16 cellular contexts compared by ENCODE assay signal in genomic region chr11:117946196-117946841, GRCh38. TPM values are rescaled to one million over a fixed set of nuclear protein-coding genes. Genes with fewer than 3 reads are reported as not detected.
A peak's percentile ranks its signal among the peaks of the same experiment; 100 is the strongest.
DNase-seq lines count a peak whose midpoint lies in the region; ATAC-seq and TF ChIP-seq lines count a peak whose summit lies in the region.
"Had no signal": no experiment of that assay in that cellular context is flagged by ENCODE, and none has a peak within 500 bp of the region (broad histone marks: within the 10 kb centered on the region; RNA-seq: fewer than 3 reads in every experiment).

No MANE protein-coding gene starts in this region.

- H3K9me3 Mint-ChIP-seq in activated CD4-positive, alpha-beta T cell treated with anti-CD3 and anti-CD28 coated beads, Interleukin-2, amount 10 ng/mL, durations not matched to agents 24 days and 14 days, result peaks cover 5% of the 10 kb centered on the region
- H3K9me3 Mint-ChIP-seq in HFFc6, result no peaks in the 10 kb centered on the region; the same call in 1 of the 2 replicates
- H3K9me3 Mint-ChIP-seq in activated T-helper 17 cell treated with anti-CD3 and anti-CD28 coated beads, Interleukin-2, amount 50 U/mL, for 72 hours, result no peaks in the 10 kb centered on the region
- H3K9me3 Mint-ChIP-seq: activated T-cell treated with anti-CD3 and anti-CD28 coated beads, Interleukin-2, amount 50 U/mL, for 4 hours; H9 had no signal

- peak overlapping the region; percentile 67 for H3K27ac Mint-ChIP-seq in activated CD4-positive, alpha-beta T cell treated with anti-CD3 and anti-CD28 coated beads, Interleukin-2, amount 10 ng/mL, durations not matched to agents 24 days and 14 days
- 0 out of 2 replicates have a peak overlapping the region, but pooled peaks have one; percentile 11 for H3K27ac Mint-ChIP-seq in HFFc6
- H3K27ac Mint-ChIP-seq in activated T-helper 17 cell treated with anti-CD3 and anti-CD28 coated beads, Interleukin-2, amount 50 U/mL, for 72 hours, result no peak overlapping the region
- H3K27ac Mint-ChIP-seq: H9 had no signal

- intact Hi-C loops in activated CD4-positive, alpha-beta T cell treated with anti-CD3 and anti-CD28 coated beads, Interleukin-2, amount 10 ng/mL, durations not matched to agents 24 days and 14 days (cut with micrococcal nuclease), result loop anchor here (5.0 kb wide), 1 partner anchor 39 kb away; no protein-coding TSS in a partner anchor

- H3K27me3 ChIP-seq in lung (ENCODE audit: control insufficient read depth, insufficient read depth), result no peaks in the 10 kb centered on the region
- peaks cover 6% of the 10 kb centered on the region for H3K27me3 ChIP-seq in foreskin keratinocyte
- H3K27me3 ChIP-seq: MG63 had no signal

- TF ChIP-seq CTCF in HFFc6 (IDR thresholded peaks at IDR 0.05), result no peak
- no peak for TF ChIP-seq CTCF in lung (IDR thresholded peaks at IDR 0.05; ENCODE audit: control extremely low read depth, extremely low read depth)
- TF ChIP-seq CTCF in foreskin keratinocyte (conservative IDR thresholded peaks at IDR 0.05), result no peak

- peaks cover 74% of the 10 kb centered on the region for H3K4me1 Mint-ChIP-seq in activated CD4-positive, alpha-beta T cell treated with anti-CD3 and anti-CD28 coated beads, Interleukin-2, amount 10 ng/mL, durations not matched to agents 24 days and 14 days
- H3K4me1 Mint-ChIP-seq in HFFc6 (ENCODE audit: low read depth), result peaks cover 10% of the 10 kb centered on the region
- peaks cover 56% of the 10 kb centered on the region for H3K4me1 Mint-ChIP-seq in activated T-helper 17 cell treated with anti-CD3 and anti-CD28 coated beads, Interleukin-2, amount 50 U/mL, for 72 hours

- H3K27ac ChIP-seq in lung (ENCODE audit: low read depth in 1 of 2, low read length in 1 of 2) (no peak overlapping the region), foreskin keratinocyte (no peak overlapping the region)
- H3K27ac ChIP-seq: C4-2B, stomach had no signal

- peaks cover 3% of the 10 kb centered on the region for H3K27me3 Mint-ChIP-seq in activated CD4-positive, alpha-beta T cell treated with anti-CD3 and anti-CD28 coated beads, Interleukin-2, amount 10 ng/mL, durations not matched to agents 24 days and 14 days
- peaks cover 42% of the 10 kb centered on the region for H3K27me3 Mint-ChIP-seq in HFFc6 (ENCODE audit: insufficient read depth)
- no peaks in the 10 kb centered on the region for H3K27me3 Mint-ChIP-seq in activated T-helper 17 cell treated with anti-CD3 and anti-CD28 coated beads, Interleukin-2, amount 50 U/mL, for 72 hours

- H3K4me3 Mint-ChIP-seq in activated CD4-positive, alpha-beta T cell treated with anti-CD3 and anti-CD28 coated beads, Interleukin-2, amount 10 ng/mL, durations not matched to agents 24 days and 14 days, result no peak overlapping the region
- no peak overlapping the region for H3K4me3 Mint-ChIP-seq in HFFc6
- H3K4me3 Mint-ChIP-seq in activated T-helper 17 cell treated with anti-CD3 and anti-CD28 coated beads, Interleukin-2, amount 50 U/mL, for 72 hours, result peak overlapping the region; percentile 46
- H3K4me3 Mint-ChIP-seq: activated T-cell treated with anti-CD3 and anti-CD28 coated beads, Interleukin-2, amount 50 U/mL, for 4 hours; H9 had no signal

- peaks cover 5% of the 10 kb centered on the region for H3K36me3 Mint-ChIP-seq in activated CD4-positive, alpha-beta T cell treated with anti-CD3 and anti-CD28 coated beads, Interleukin-2, amount 10 ng/mL, durations not matched to agents 24 days and 14 days (ENCODE audit: low read depth)
- H3K36me3 Mint-ChIP-seq in HFFc6 (ENCODE audit: low read depth), result no peaks in the 10 kb centered on the region
- no peaks in the 10 kb centered on the region for H3K36me3 Mint-ChIP-seq in activated T-helper 17 cell treated with anti-CD3 and anti-CD28 coated beads, Interleukin-2, amount 50 U/mL, for 72 hours (ENCODE audit: low read depth)

- H3K4me3 ChIP-seq in lung, result no peak overlapping the region
- H3K4me3 ChIP-seq: A549, MG63, stomach had no signal

- H3K36me3 ChIP-seq in lung (ENCODE audit: control insufficient read depth in 2 of 2, insufficient read depth in 2 of 2, low read length in 2 of 2), result no peaks in the 10 kb centered on the region
- H3K36me3 ChIP-seq: MG63, stomach had no signal

- peak; percentile 54 for DNase-seq in activated CD4-positive, alpha-beta T cell treated with anti-CD3 and anti-CD28 coated beads, Interleukin-2, amount 10 ng/mL, durations not matched to agents 24 days and 14 days
- DNase-seq in activated CD4-positive, alpha-beta T cell treated with anti-CD3 and anti-CD28 coated beads, Interleukin-2, amount 50 U/mL, for 1 hour, result no peak
- no peak for DNase-seq in HFFc6
- DNase-seq in lung (ENCODE audit: low spot score), result peak; percentile 18
- no peak for DNase-seq in foreskin keratinocyte
- no peak for DNase-seq in DMS53 treated with DMSO at 0.1 percent for 48 hours (lab: John Stamatoyannopoulos, UW; ENCODE audit: unreplicated experiment)
- no peak for DNase-seq in AG08396 (ENCODE audit: low spot score)

- H3K4me1 ChIP-seq in lung (ENCODE audit: control insufficient read depth in 2 of 2, insufficient read depth in 2 of 2, low read length in 2 of 2), result peaks cover 0 to 3% of the 10 kb centered on the region in 2 donors
- peaks cover 9% of the 10 kb centered on the region for H3K4me1 ChIP-seq in foreskin keratinocyte

- peaks cover 0 to 4% of the 10 kb centered on the region in 2 donors for H3K9me3 ChIP-seq in lung (ENCODE audit: control insufficient read depth in 2 of 2, insufficient read depth in 1 of 2, low read length in 1 of 2)
- H3K9me3 ChIP-seq: A549, MG63, stomach had no signal

- 76 to 79% methylated on average over 5 of the region's 5 CpGs for WGBS in lung, 2 donors

- ATAC-seq in activated T-helper 17 cell treated with anti-CD3 and anti-CD28 coated beads, Interleukin-2, amount 50 U/mL, for 72 hours (replicated peaks), result peak; percentile 36
- ATAC-seq in lung (ENCODE audit: insufficient read depth, low FRiP score) (peak; percentile 3), foreskin keratinocyte (no peak)

RNA-seq across cellular contexts. Expression of gene TMPRSS13, which starts 17.1 kb away (rescaled TPM):
- total RNA-seq in activated CD4-positive, alpha-beta T cell treated with anti-CD3 and anti-CD28 coated beads, Interleukin-2, amount 10 ng/mL, durations not matched to agents 24 days and 14 days, result 1.2 and 1.5 TPM in 2 replicates
- not detected for total RNA-seq in HFFc6 (2021; fragmentation: NEBNext Ultra II Directional; extraction: Animal tissue kit (Norgen Biotek cat#: 25700))
- 1 to 10 TPM in 1 of 2 donors, under 1 TPM in 1; 0.61 to 2.1 TPM for total RNA-seq in activated T-helper 17 cell treated with anti-CD3 and anti-CD28 coated beads, Interleukin-2, amount 50 U/mL, for 72 hours
- 1 to 10 TPM; 9.4 TPM for total RNA-seq in lung
- 1 to 10 TPM; 5.8 to 9.1 TPM for polyA plus RNA-seq in lung
- 0.07 and 0.17 TPM in 2 replicates for total RNA-seq in foreskin keratinocyte
- 0.06 and 0.09 TPM in 2 replicates for polyA plus RNA-seq in foreskin keratinocyte
- total RNA-seq: chondrocyte had no signal
- polyA plus RNA-seq: A549, neural cell had no signal

RNA-seq across cellular contexts. Expression of gene IL10RA, which starts 39.9 kb away (rescaled TPM):
- 86.6 and 89.9 TPM in 2 replicates for total RNA-seq in activated CD4-positive, alpha-beta T cell treated with anti-CD3 and anti-CD28 coated beads, Interleukin-2, amount 10 ng/mL, durations not matched to agents 24 days and 14 days
- total RNA-seq in HFFc6 (2021; fragmentation: NEBNext Ultra II Directional; extraction: Animal tissue kit (Norgen Biotek cat#: 25700)), result not detected
- 100 to 1,000 TPM in 1 of 2 donors, 10 to 100 TPM in 1; 63.0 to 108 TPM for total RNA-seq in activated T-helper 17 cell treated with anti-CD3 and anti-CD28 coated beads, Interleukin-2, amount 50 U/mL, for 72 hours
- total RNA-seq in lung, result 10 to 100 TPM; 15.4 to 41.1 TPM
- 10 to 100 TPM in 1 of 2 donors, 1 to 10 TPM in 1; 7.9 to 52.5 TPM for polyA plus RNA-seq in lung
- total RNA-seq in foreskin keratinocyte, result 0.04 TPM in 1 of 2 replicates, not detected in the other
- not detected in 2 replicates for polyA plus RNA-seq in foreskin keratinocyte
- total RNA-seq: H9 had no signal

Comparison
In these comparisons a context has a peak if more than half of its experiments do, and no peak if none do; other contexts are left out.
1. DNase-seq: peak in activated CD4-positive, alpha-beta T cell treated with anti-CD3 and anti-CD28 coated beads, Interleukin-2, amount 10 ng/mL, durations not matched to agents 24 days and 14 days (single experiment) and lung (single experiment); none in activated CD4-positive, alpha-beta T cell treated with anti-CD3 and anti-CD28 coated beads, Interleukin-2, amount 50 U/mL, for 1 hour (single experiment), HFFc6 (single experiment), foreskin keratinocyte (0 of 2), DMS53 treated with DMSO at 0.1 percent for 48 hours (single experiment) and AG08396 (single experiment).
2. RNA of gene IL10RA, which starts 39.9 kb away (total RNA-seq): 63.0 to 108 TPM in activated T-helper 17 cell treated with anti-CD3 and anti-CD28 coated beads, Interleukin-2, amount 50 U/mL, for 72 hours, 86.6 to 89.9 TPM in activated CD4-positive, alpha-beta T cell treated with anti-CD3 and anti-CD28 coated beads, Interleukin-2, amount 10 ng/mL, durations not matched to agents 24 days and 14 days and 15.4 to 41.1 TPM in lung; 0.04 TPM in foreskin keratinocyte and not detected in HFFc6; every median in the first group is over 10 times any median in the second.